8 cellular contexts compared by ENCODE assay signal in the genomic region with DNA sequence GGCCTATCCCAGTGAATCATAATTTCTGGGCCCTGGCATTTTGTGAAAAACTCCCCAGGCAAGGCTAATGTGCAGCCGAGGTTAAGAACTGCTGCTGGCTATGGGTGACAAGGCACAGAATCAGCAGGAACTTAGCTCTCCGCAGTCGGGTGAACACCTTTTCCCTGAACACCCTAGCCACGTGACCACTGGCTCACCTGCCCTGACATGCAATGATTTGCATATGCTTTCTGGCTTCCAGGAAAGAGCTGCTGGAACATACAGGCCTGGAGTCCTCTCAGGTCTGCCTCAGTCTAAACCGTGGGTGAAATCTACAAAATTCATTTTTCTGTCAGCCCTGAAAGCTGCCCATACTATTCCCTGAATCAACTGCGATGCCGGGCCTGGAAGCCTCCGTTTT. TPM values are rescaled to one million over a fixed set of nuclear protein-coding genes. Genes with fewer than 3 reads are reported as not detected.
DNase-seq lines count a peak whose midpoint lies in the region; ATAC-seq and TF ChIP-seq lines count a peak whose summit lies in the region.

No MANE protein-coding gene starts in this region.

- H3K4me3 ChIP-seq in PC-9 (no peak overlapping the region), mucosa of rectum (ENCODE audit: low read length in 2 of 2) (peak overlapping the region in 1 of 2 donors; percentile 21)

- no peaks in the 10 kb centered on the region for H3K4me1 ChIP-seq in PC-9 (replicated peaks; ENCODE audit: insufficient read depth)
- H3K4me1 ChIP-seq in mucosa of rectum (ENCODE audit: control insufficient read depth in 2 of 2, insufficient read depth in 2 of 2, low read length in 2 of 2), result peaks cover 5 to 7% of the 10 kb centered on the region in 2 donors

- H3K9me3 ChIP-seq in PC-9 (ENCODE audit: insufficient read depth, low read depth), result no peaks in the 10 kb centered on the region
- no peaks in the 10 kb centered on the region for H3K9me3 ChIP-seq in mucosa of rectum (ENCODE audit: control insufficient read depth in 2 of 2, low read length in 2 of 2)

- CTCF ChIA-PET in PC-9 (lab: Charles Lee), result interaction anchor here (0.6 kb wide), 1 partner anchor 240 kb away, joined by 3 read pairs; no protein-coding TSS in a partner anchor

- H3K9ac ChIP-seq in mucosa of rectum (ENCODE audit: low read depth in 1 of 2, low read length in 2 of 2), result peak overlapping the region in 1 of 2 donors; percentile 26

- no peaks in the 10 kb centered on the region for H3K9me2 ChIP-seq in PC-9 (ENCODE audit: insufficient read depth)

- no peaks in the 10 kb centered on the region for H3K36me3 ChIP-seq in PC-9 (ENCODE audit: low read depth)
- peaks cover 11 to 17% of the 10 kb centered on the region in 2 donors for H3K36me3 ChIP-seq in mucosa of rectum (ENCODE audit: control insufficient read depth in 2 of 2, insufficient read depth in 2 of 2, low read length in 2 of 2)

- BruUV-seq in PC-9 (replicated peaks; lab: Mats Ljungman, UMichigan), result no TSS peak

- peak; percentile 49 for ATAC-seq in GM18870 (IDR thresholded peaks at IDR 0.05; ENCODE audit: unreplicated experiment)
- ATAC-seq in HG03039 (IDR thresholded peaks at IDR 0.05; ENCODE audit: unreplicated experiment), result peak; percentile 66
- no peak for ATAC-seq in GM19035 (IDR thresholded peaks at IDR 0.05; ENCODE audit: unreplicated experiment)

- TF ChIP-seq CTCF in PC-9 (conservative IDR thresholded peaks at IDR 0.05), result no peak

- no peaks in the 10 kb centered on the region for H3K79me2 ChIP-seq in PC-9 (ENCODE audit: low read depth)

- H3F3A ChIP-seq in PC-9 (ENCODE audit: insufficient read depth, low read depth), result no peaks in the 10 kb centered on the region

- H3K27ac ChIP-seq in PC-9 (no peak overlapping the region), mucosa of rectum (ENCODE audit: low read depth in 2 of 2, low read length in 2 of 2) (peak overlapping the region; percentile 30 to 45)

- intact Hi-C loops in PC-9 (cut with micrococcal nuclease; ENCODE audit: unreplicated experiment), result no loop called here

- H2AFZ ChIP-seq in PC-9, result no peak overlapping the region

- H3K27me3 ChIP-seq in PC-9 (ENCODE audit: insufficient read depth, low read depth) (no peaks in the 10 kb centered on the region), mucosa of rectum (ENCODE audit: control insufficient read depth in 2 of 2, insufficient read depth in 2 of 2, low read length in 2 of 2) (no peaks in the 10 kb centered on the region)

- DNase-seq in PC-9 (peak; percentile 38 to 43), amniotic stem cell (lab: John Stamatoyannopoulos, UW) (no peak), mesenteric fat pad (ENCODE audit: low spot score) (no peak)
- DNase-seq in activated T-cell treated with anti-CD3 and anti-CD28 coated beads, Interleukin-2, amount 50 U/mL, for 1 hour, result no peak

- no peaks in the 10 kb centered on the region for H4K20me1 ChIP-seq in PC-9 (ENCODE audit: insufficient read depth)

- no peak overlapping the region for H3K4me2 ChIP-seq in PC-9

- POLR2A ChIA-PET in PC-9 (lab: Charles Lee; ENCODE audit: unreplicated experiment), result interaction anchor here (0.5 kb wide), 1 partner anchor 518 kb away, joined by 8 read pairs; no protein-coding TSS in a partner anchor

RNA-seq across cellular contexts. Expression of a gene that starts 56.6 kb away (rescaled TPM):
- 22.4 and 24.1 TPM in 2 replicates for total RNA-seq in PC-9 (2021)
- total RNA-seq in mesenteric fat pad, result 10.5 TPM

Comparison
In these comparisons a context has a peak if more than half of its experiments do, and no peak if none do; other contexts are left out.
1. DNase-seq: peak in PC-9 (2 of 2); none in amniotic stem cell (single experiment), activated T-cell treated with anti-CD3 and anti-CD28 coated beads, Interleukin-2, amount 50 U/mL, for 1 hour (single experiment) and mesenteric fat pad (single experiment).